12 cellular contexts compared by ENCODE assay signal in the genomic region with DNA sequence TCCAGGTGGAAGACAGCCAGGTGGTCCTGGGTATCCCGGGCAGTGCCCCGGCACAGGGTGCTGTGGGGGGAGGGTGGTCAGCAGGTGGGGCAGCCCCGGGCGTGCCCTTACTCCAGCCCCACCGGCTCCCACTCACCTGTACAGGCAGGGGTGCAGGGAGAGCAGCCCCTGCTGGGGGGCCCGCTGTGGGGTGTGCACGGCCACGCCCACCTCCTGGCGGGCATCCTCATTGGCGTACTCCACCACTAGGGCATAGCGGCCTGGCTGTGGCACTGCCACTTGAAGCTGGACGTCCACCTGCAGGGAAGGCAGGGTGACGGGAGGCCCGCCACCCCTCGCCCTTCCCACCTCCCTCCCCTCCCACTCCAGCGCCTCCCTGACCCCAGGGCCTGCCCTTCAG. TPM values are rescaled to one million over a fixed set of nuclear protein-coding genes. Genes with fewer than 3 reads are reported as not detected.
A peak's percentile ranks its signal among the peaks of the same experiment; 100 is the strongest.
DNase-seq lines count a peak whose midpoint lies in the region; ATAC-seq and TF ChIP-seq lines count a peak whose summit lies in the region.
"Had no signal": no experiment of that assay in that cellular context is flagged by ENCODE, and none has a peak within 500 bp of the region (broad histone marks: within the 10 kb centered on the region; RNA-seq: fewer than 3 reads in every experiment).

No MANE protein-coding gene starts in this region.

- POLR2A ChIA-PET in Caco-2 (lab: Charles Lee) (interaction anchor here (0.5 kb wide), 1 partner anchor 30 kb away, joined by 4 read pairs; no protein-coding TSS in a partner anchor), RWPE1 (lab: Yijun Ruan, JAX; ENCODE audit: low non-redundant PET) (no interaction called here)

- no peak overlapping the region for H3K4me2 ChIP-seq in neuronal stem cell (ENCODE audit: insufficient read depth, low read length, poor library complexity, severe bottlenecking)
- H3K4me2 ChIP-seq: BLaER1 had no signal

- H4K8ac ChIP-seq in neuronal stem cell (ENCODE audit: low read depth, low read length), result no peak overlapping the region

- no TSS peak for BruUV-seq in Caco-2 (replicated peaks; lab: Mats Ljungman, UMichigan)

- no peaks in the 10 kb centered on the region for H3K27me3 Mint-ChIP-seq in Caco-2 (ENCODE audit: insufficient read depth, unreplicated experiment)

- H2BK120ac ChIP-seq in neuronal stem cell (ENCODE audit: low read depth, low read length), result no peak overlapping the region

- CTCF ChIA-PET in Caco-2 (lab: Charles Lee), result no interaction called here
- CTCF ChIA-PET in RWPE1 (lab: Yijun Ruan, JAX), result interaction anchor here (0.6 to 1.0 kb wide), 3 partner anchors 22 to 115 kb away, joined by 3 to 4 read pairs (median 3); no protein-coding TSS in a partner anchor

- H4K91ac ChIP-seq in neuronal stem cell (ENCODE audit: low read depth, low read length, poor library complexity), result no peak overlapping the region

- TF ChIP-seq CTCF in right atrium auricular region (IDR thresholded peaks at IDR 0.05), result no peak
- TF ChIP-seq CTCF in Caco-2 (IDR thresholded peaks at IDR 0.05; ENCODE audit: insufficient read depth in 1 of 2, low read depth in 1 of 2, low read length in 1 of 2, severe bottlenecking in 1 of 2, unreplicated experiment in 1 of 2), result no peak
- TF ChIP-seq CTCF in RWPE1 (conservative IDR thresholded peaks at IDR 0.05; ENCODE audit: low read depth), result no peak

- peak overlapping the region; percentile 30 for H3K9ac ChIP-seq in neuronal stem cell (ENCODE audit: low read depth, low read length, poor library complexity)
- H3K9ac ChIP-seq: BLaER1 had no signal

- peaks cover 12% of the 10 kb centered on the region for H3K79me1 ChIP-seq in neuronal stem cell (ENCODE audit: low read depth, low read length)

- no peak overlapping the region for H3K14ac ChIP-seq in neuronal stem cell (ENCODE audit: low read length)

- H3K9me3 Mint-ChIP-seq in Caco-2 (ENCODE audit: unreplicated experiment), result no peaks in the 10 kb centered on the region
- H3K9me3 Mint-ChIP-seq: CD4-positive, alpha-beta memory T cell; H9 had no signal

- no peak for ATAC-seq in right cardiac atrium

- H3K27ac ChIP-seq in right cardiac atrium (ENCODE audit: low read length) (no peak overlapping the region), right atrium auricular region (no peak overlapping the region), RWPE1 (peak overlapping the region; percentile 50), neuronal stem cell (replicated peaks; ENCODE audit: low read length) (no peak overlapping the region)
- H3K27ac ChIP-seq: BLaER1 had no signal

- H3K27me3 ChIP-seq in right cardiac atrium (ENCODE audit: control insufficient read depth, insufficient read depth) (no peaks in the 10 kb centered on the region), right atrium auricular region (no peaks in the 10 kb centered on the region), Caco-2 (replicated peaks; ENCODE audit: control insufficient read depth, insufficient read depth, low read length) (no peaks in the 10 kb centered on the region), neuronal stem cell (ENCODE audit: control insufficient read depth in 3 of 3, insufficient read depth in 3 of 3, low read depth in 1 of 3, low read length in 3 of 3) (peaks cover 0 to 2% (median 0%) of the 10 kb centered on the region in 3 experiments)
- H3K27me3 ChIP-seq: BLaER1 had no signal

- no peak overlapping the region for H3K4ac ChIP-seq in neuronal stem cell (ENCODE audit: low read length)

- H2BK5ac ChIP-seq in neuronal stem cell (ENCODE audit: low read length), result no peak overlapping the region

- no peak overlapping the region for H2BK12ac ChIP-seq in neuronal stem cell (ENCODE audit: low read length)

- H3K36me3 Mint-ChIP-seq in Caco-2 (ENCODE audit: insufficient read depth, unreplicated experiment), result peaks cover 100% of the 10 kb centered on the region
- H3K36me3 Mint-ChIP-seq: CD14-positive monocyte; CD4-positive, alpha-beta memory T cell had no signal

- peak overlapping the region; percentile 63 for H3K27ac Mint-ChIP-seq in Caco-2 (ENCODE audit: unreplicated experiment)
- H3K27ac Mint-ChIP-seq: CD14-positive monocyte; CD4-positive, alpha-beta memory T cell; H9 had no signal

- peak in 2 of 3 donors; percentile 13 to 50 for DNase-seq in right cardiac atrium
- DNase-seq in right atrium auricular region (ENCODE audit: low spot score), result no peak
- DNase-seq in Caco-2, result no peak
- no peak for DNase-seq in RWPE1 (ENCODE audit: low spot score)
- no peak for DNase-seq in neuronal stem cell (ENCODE audit: low spot score)
- DNase-seq in cerebellum (ENCODE audit: low spot score), result no peak
- no peak for DNase-seq in activated CD4-positive, alpha-beta T cell treated with anti-CD3 and anti-CD28 coated beads, Interleukin-2, amount 50 U/mL, for 4 hours
- DNase-seq: 8988T, H9 had no signal

- H3K9me3 ChIP-seq in right cardiac atrium (ENCODE audit: control insufficient read depth, low read length) (no peaks in the 10 kb centered on the region), right atrium auricular region (no peaks in the 10 kb centered on the region), Caco-2 (no peaks in the 10 kb centered on the region), neuronal stem cell (replicated peaks in 1 of 2; ENCODE audit: control insufficient read depth in 2 of 2, insufficient read depth in 1 of 2, low read depth in 1 of 2, low read length in 2 of 2) (peaks cover 0 to 5% of the 10 kb centered on the region in 2 donors)
- H3K9me3 ChIP-seq: BLaER1 had no signal

- H3K18ac ChIP-seq in neuronal stem cell (ENCODE audit: low read length), result no peak overlapping the region

- no peak overlapping the region for H2AFZ ChIP-seq in neuronal stem cell (ENCODE audit: low read length)

- no peak overlapping the region for H2AK5ac ChIP-seq in neuronal stem cell (ENCODE audit: low read depth, low read length)

- no peak overlapping the region for H3K23ac ChIP-seq in neuronal stem cell (ENCODE audit: low read depth, low read length, poor library complexity)

- intact Hi-C loops in right cardiac atrium (cut with DNase I) (no loop called here), Caco-2 (cut with micrococcal nuclease; ENCODE audit: unreplicated experiment) (no loop called here)

- no peak overlapping the region for H3K4me3 Mint-ChIP-seq in Caco-2 (ENCODE audit: unreplicated experiment)
- H3K4me3 Mint-ChIP-seq: CD14-positive monocyte; CD4-positive, alpha-beta memory T cell; H9 had no signal

- no peak overlapping the region for H2BK15ac ChIP-seq in neuronal stem cell (ENCODE audit: low read length)

- H3K4me3 ChIP-seq in right cardiac atrium (ENCODE audit: low read length), result no peak overlapping the region
- no peak overlapping the region for H3K4me3 ChIP-seq in right atrium auricular region
- no peak overlapping the region for H3K4me3 ChIP-seq in Caco-2 (ENCODE audit: low read depth, low read length)
- no peak overlapping the region for H3K4me3 ChIP-seq in neuronal stem cell (ENCODE audit: low read length in 2 of 2)
- H3K4me3 ChIP-seq: BLaER1 had no signal

- H3K36me3 ChIP-seq in right atrium auricular region (peaks cover 88% of the 10 kb centered on the region), Caco-2 (ENCODE audit: control insufficient read depth, insufficient read depth, low read length) (peaks cover 32% of the 10 kb centered on the region), neuronal stem cell (replicated peaks in 1 of 2; ENCODE audit: control insufficient read depth in 2 of 2, insufficient read depth in 2 of 2, low read length in 2 of 2) (peaks cover 66 to 69% of the 10 kb centered on the region in 2 donors)

- H3K4me1 ChIP-seq in right cardiac atrium (ENCODE audit: control insufficient read depth, insufficient read depth, low read length) (no peaks in the 10 kb centered on the region), right atrium auricular region (no peaks in the 10 kb centered on the region), Caco-2 (no peaks in the 10 kb centered on the region), neuronal stem cell (ENCODE audit: control insufficient read depth in 2 of 2, insufficient read depth in 1 of 2, low read depth in 1 of 2, low read length in 2 of 2) (peaks cover 0 to 3% of the 10 kb centered on the region in 2 donors)

- WGBS in right cardiac atrium, result 81% methylated on average over 16 of the region's 16 CpGs
- WGBS in neuronal stem cell (ENCODE audit: extremely low coverage in 2 of 2, insufficient read length in 2 of 2, insufficient replicate concordance in 1 of 2), 2 donors, result no CpG with 5 or more reads among the region's 16 CpGs

- no peaks in the 10 kb centered on the region for H3K4me1 Mint-ChIP-seq in Caco-2 (ENCODE audit: low read depth, unreplicated experiment)
- H3K4me1 Mint-ChIP-seq: H9 had no signal

RNA-seq across cellular contexts. Expression of a gene that starts 29.6 kb away (rescaled TPM):
- total RNA-seq in right cardiac atrium (10 to 100 TPM; 65.0 to 80.9 (median 73.4) TPM), right atrium auricular region (100 to 1,000 TPM in 1 of 2 donors, 10 to 100 TPM in 1; 95.9 to 128 TPM), Caco-2 (2022) (261 and 263 TPM in 2 replicates), cerebellum (21.6 TPM)
- polyA plus RNA-seq in right cardiac atrium, result 87.5 TPM
- 69.1 TPM for polyA plus RNA-seq in neuronal stem cell (2013, experiment 1 of 2)
- polyA plus RNA-seq in neuronal stem cell (2013, experiment 2 of 2), result 69.0 TPM

RNA-seq across cellular contexts. Expression of a gene that starts 34.7 kb away (rescaled TPM):
- total RNA-seq in right cardiac atrium (10 to 100 TPM; 77.4 to 97.9 (median 86.8) TPM), right atrium auricular region (10 to 100 TPM; 61.1 to 69.4 TPM), Caco-2 (2022) (1,050 and 1,125 TPM in 2 replicates), cerebellum (24.6 TPM)
- 93.7 TPM for polyA plus RNA-seq in right cardiac atrium
- 59.5 TPM for polyA plus RNA-seq in neuronal stem cell (2013, experiment 1 of 2)
- polyA plus RNA-seq in neuronal stem cell (2013, experiment 2 of 2), result 57.4 TPM
- polyA plus RNA-seq: CD14-positive monocyte; CD4-positive, alpha-beta memory T cell had no signal

RNA-seq across cellular contexts. Expression of a gene that starts 54.5 kb away (rescaled TPM):
- total RNA-seq in right cardiac atrium, result 100 to 1,000 TPM; 703 to 815 (median 736) TPM
- polyA plus RNA-seq in right cardiac atrium, result 2,060 TPM
- total RNA-seq in right atrium auricular region, result 1,000 to 10,000 TPM; 1,510 to 1,937 TPM
- 4,496 and 4,723 TPM in 2 replicates for total RNA-seq in Caco-2 (2022)
- 3,158 TPM for polyA plus RNA-seq in neuronal stem cell (2013, experiment 1 of 2)
- polyA plus RNA-seq in neuronal stem cell (2013, experiment 2 of 2), result 3,117 TPM
- 422 TPM for total RNA-seq in cerebellum

Comparison
In these comparisons a context has a peak if more than half of its experiments do, and no peak if none do; other contexts are left out.
1. DNase-seq: peak in right cardiac atrium (2 of 3); none in right atrium auricular region (single experiment), Caco-2 (0 of 2), RWPE1 (single experiment), neuronal stem cell (single experiment), cerebellum (single experiment) and activated CD4-positive, alpha-beta T cell treated with anti-CD3 and anti-CD28 coated beads, Interleukin-2, amount 50 U/mL, for 4 hours (0 of 2).
2. RNA of a gene that starts 34.7 kb away (total RNA-seq): 1,050 to 1,125 TPM in Caco-2; 77.4 to 97.9 TPM in right cardiac atrium, 61.1 to 69.4 TPM in right atrium auricular region and 24.6 TPM in cerebellum (single experiment); every median in the first group is over 10 times any median in the second.